11 cellular contexts compared by ENCODE assay signal in genomic region chr16:3461120-3461519, GRCh38. TPM values are rescaled to one million over a fixed set of nuclear protein-coding genes. Genes with fewer than 3 reads are reported as not detected.
DNase-seq lines count a peak whose midpoint lies in the region; ATAC-seq and TF ChIP-seq lines count a peak whose summit lies in the region.
"Had no signal": no experiment of that assay in that cellular context is flagged by ENCODE, and none has a peak within 500 bp of the region (broad histone marks: within the 10 kb centered on the region; RNA-seq: fewer than 3 reads in every experiment).

No MANE protein-coding gene starts in this region.

- H3K36me3 ChIP-seq in duodenal mucosa (ENCODE audit: control insufficient read depth in 1 of 2, insufficient read depth in 2 of 2, low read length in 2 of 2), result peaks cover 0 to 10% of the 10 kb centered on the region in 2 donors

- H3K4me3 ChIP-seq in duodenal mucosa (ENCODE audit: low read depth in 1 of 2, low read length in 2 of 2), result peak overlapping the region; percentile 9 to 23
- H3K4me3 ChIP-seq: psoas muscle had no signal

- CTCF ChIA-PET in activated naive CD4-positive, alpha-beta T cell treated with anti-CD3 and anti-CD28 coated beads for 36 hours (lab: Charles Lee), result interaction anchor here (1.5 to 1.8 kb wide), 2 partner anchors 64 to 332 kb away, joined by 3 to 4 read pairs; no protein-coding TSS in a partner anchor
- CTCF ChIA-PET in T-cell (lab: Charles Lee), result interaction anchor here in 1 of 2 donors (0.9 kb wide), 1 partner anchor 429 kb away, joined by 3 read pairs; no protein-coding TSS in a partner anchor

- peaks cover 39 to 41% of the 10 kb centered on the region in 2 donors for H3K4me1 ChIP-seq in duodenal mucosa (ENCODE audit: control insufficient read depth in 1 of 2, insufficient read depth in 2 of 2, low read length in 2 of 2)

- no peak for ATAC-seq in activated naive CD4-positive, alpha-beta T cell treated with anti-CD3 and anti-CD28 coated beads, Interleukin-2, amount 50 U/mL, for 72 hours
- ATAC-seq in T-cell (replicated peaks in 1 of 4) (peak in 1 of 4 experiments; percentile 34), GM21619 (IDR thresholded peaks at IDR 0.05; ENCODE audit: unreplicated experiment) (no peak)
- ATAC-seq: psoas muscle had no signal

- no peaks in the 10 kb centered on the region for H3K9me3 Mint-ChIP-seq in activated naive CD4-positive, alpha-beta T cell treated with anti-CD3 and anti-CD28 coated beads for 36 hours
- no peaks in the 10 kb centered on the region for H3K9me3 Mint-ChIP-seq in activated naive CD4-positive, alpha-beta T cell treated with anti-CD3 and anti-CD28 coated beads, Interleukin-2, amount 50 U/mL, for 72 hours
- H3K9me3 Mint-ChIP-seq in T-cell, result no peaks in the 10 kb centered on the region
- H3K9me3 Mint-ChIP-seq in osteocyte (ENCODE audit: unreplicated experiment), result no peaks in the 10 kb centered on the region

- DNase-seq in activated naive CD4-positive, alpha-beta T cell treated with anti-CD3 and anti-CD28 coated beads for 36 hours, result peak; percentile 67
- no peak for DNase-seq in activated naive CD4-positive, alpha-beta T cell treated with anti-CD3 and anti-CD28 coated beads, Interleukin-2, amount 50 U/mL, for 72 hours (ENCODE audit: low spot score in 2 of 2)
- DNase-seq in T-cell (peak; percentile 26 to 76 (median 62)), osteocyte (ENCODE audit: extremely low spot score, unreplicated experiment) (no peak), NCI-H748 (lab: John Stamatoyannopoulos, UW; ENCODE audit: unreplicated experiment) (no peak)
- peak; percentile 28 to 47 for DNase-seq in stimulated activated CD8-positive, alpha-beta memory T cell treated with anti-CD3 and anti-CD28 coated beads, Interleukin-7, amount 100 ng/mL, for 4 hours (ENCODE audit: low read depth in 2 of 2)
- DNase-seq: NCI-H187, psoas muscle had no signal

- POLR2A ChIA-PET in T-cell (lab: Charles Lee), result no interaction called here

- H3K9me3 ChIP-seq in duodenal mucosa (ENCODE audit: control insufficient read depth in 1 of 2, low read length in 2 of 2), result no peaks in the 10 kb centered on the region
- H3K9me3 ChIP-seq: psoas muscle had no signal

- H3K36me3 Mint-ChIP-seq in activated naive CD4-positive, alpha-beta T cell treated with anti-CD3 and anti-CD28 coated beads for 36 hours (ENCODE audit: low read depth), result peaks cover 5% of the 10 kb centered on the region
- H3K36me3 Mint-ChIP-seq in activated naive CD4-positive, alpha-beta T cell treated with anti-CD3 and anti-CD28 coated beads, Interleukin-2, amount 50 U/mL, for 72 hours, result peaks cover 4 to 6% of the 10 kb centered on the region in 2 donors
- H3K36me3 Mint-ChIP-seq in T-cell (no peaks in the 10 kb centered on the region), osteocyte (ENCODE audit: unreplicated experiment) (no peaks in the 10 kb centered on the region)

- intact Hi-C loops in activated naive CD4-positive, alpha-beta T cell treated with anti-CD3 and anti-CD28 coated beads for 36 hours (cut with micrococcal nuclease), result no loop called here

- H3K27me3 ChIP-seq in duodenal mucosa (ENCODE audit: control insufficient read depth in 1 of 2, insufficient read depth in 2 of 2, low read length in 2 of 2), result no peaks in the 10 kb centered on the region

- H3K4me3 Mint-ChIP-seq in activated naive CD4-positive, alpha-beta T cell treated with anti-CD3 and anti-CD28 coated beads for 36 hours, result peak overlapping the region; percentile 1
- H3K4me3 Mint-ChIP-seq in T-cell, result peak overlapping the region in 2 of 3 donors; percentile 3 to 91
- no peak overlapping the region for H3K4me3 Mint-ChIP-seq in osteocyte (ENCODE audit: unreplicated experiment)

- peaks cover 61% of the 10 kb centered on the region for H3K4me1 Mint-ChIP-seq in activated naive CD4-positive, alpha-beta T cell treated with anti-CD3 and anti-CD28 coated beads for 36 hours (ENCODE audit: low read depth)
- H3K4me1 Mint-ChIP-seq in T-cell (peaks cover 56 to 72% (median 71%) of the 10 kb centered on the region in 3 donors), osteocyte (ENCODE audit: unreplicated experiment) (peaks cover 58% of the 10 kb centered on the region)

- no peak overlapping the region for H3K9ac ChIP-seq in duodenal mucosa (ENCODE audit: low read depth in 1 of 2, low read length in 2 of 2)

- H3K27ac Mint-ChIP-seq in activated naive CD4-positive, alpha-beta T cell treated with anti-CD3 and anti-CD28 coated beads for 36 hours, result peak overlapping the region; percentile 54
- H3K27ac Mint-ChIP-seq in activated naive CD4-positive, alpha-beta T cell treated with anti-CD3 and anti-CD28 coated beads, Interleukin-2, amount 50 U/mL, for 72 hours, result peak overlapping the region in 1 of 2 donors; percentile 36
- peak overlapping the region; percentile 50 to 79 for H3K27ac Mint-ChIP-seq in T-cell
- H3K27ac Mint-ChIP-seq in osteocyte (ENCODE audit: unreplicated experiment), result no peak overlapping the region

- no peak overlapping the region for H3K27ac ChIP-seq in duodenal mucosa (ENCODE audit: low read depth, low read length)

- H3K27me3 Mint-ChIP-seq in activated naive CD4-positive, alpha-beta T cell treated with anti-CD3 and anti-CD28 coated beads for 36 hours (ENCODE audit: low read depth), result no peaks in the 10 kb centered on the region
- H3K27me3 Mint-ChIP-seq in T-cell, result no peaks in the 10 kb centered on the region
- no peaks in the 10 kb centered on the region for H3K27me3 Mint-ChIP-seq in osteocyte (ENCODE audit: unreplicated experiment)

- no peak for TF ChIP-seq CTCF in osteocyte (IDR thresholded peaks at IDR 0.05)

RNA-seq across cellular contexts. Expression of gene NAA60, which starts 17.6 kb away (rescaled TPM):
- 10 to 100 TPM; 20.0 to 27.1 TPM for total RNA-seq in activated naive CD4-positive, alpha-beta T cell treated with anti-CD3 and anti-CD28 coated beads for 36 hours
- 10 to 100 TPM; 29.2 to 40.1 TPM for total RNA-seq in activated naive CD4-positive, alpha-beta T cell treated with anti-CD3 and anti-CD28 coated beads, Interleukin-2, amount 50 U/mL, for 72 hours
- 10 to 100 TPM; 40.9 to 67.6 (median 55.6) TPM for total RNA-seq in T-cell
- total RNA-seq in osteocyte, result 53.9 and 55.0 TPM in 2 replicates

RNA-seq across cellular contexts. Expression of gene ZNF597, which starts 17.8 kb away (rescaled TPM):
- 1 to 10 TPM; 1.1 TPM for total RNA-seq in activated naive CD4-positive, alpha-beta T cell treated with anti-CD3 and anti-CD28 coated beads for 36 hours
- total RNA-seq in activated naive CD4-positive, alpha-beta T cell treated with anti-CD3 and anti-CD28 coated beads, Interleukin-2, amount 50 U/mL, for 72 hours, result 1 to 10 TPM; 2.0 to 3.1 TPM
- 1 to 10 TPM; 2.2 to 4.8 (median 4.3) TPM for total RNA-seq in T-cell
- total RNA-seq in osteocyte, result 2.3 TPM in 2 replicates

RNA-seq across cellular contexts. Expression of gene C16orf90, which starts 34.2 kb away (rescaled TPM):
- not detected for total RNA-seq in activated naive CD4-positive, alpha-beta T cell treated with anti-CD3 and anti-CD28 coated beads for 36 hours
- under 1 TPM in 1 of 2 donors, not detected in 1; 0.25 TPM for total RNA-seq in activated naive CD4-positive, alpha-beta T cell treated with anti-CD3 and anti-CD28 coated beads, Interleukin-2, amount 50 U/mL, for 72 hours
- total RNA-seq in T-cell (not detected), osteocyte (not detected in 2 replicates)
- total RNA-seq: endothelial cell of umbilical vein, psoas muscle had no signal

RNA-seq across cellular contexts. Expression of gene CLUAP1, which starts 39.7 kb away (rescaled TPM):
- 10 to 100 TPM; 12.1 to 13.9 TPM for total RNA-seq in activated naive CD4-positive, alpha-beta T cell treated with anti-CD3 and anti-CD28 coated beads for 36 hours
- 10 to 100 TPM; 15.5 to 20.0 TPM for total RNA-seq in activated naive CD4-positive, alpha-beta T cell treated with anti-CD3 and anti-CD28 coated beads, Interleukin-2, amount 50 U/mL, for 72 hours
- 10 to 100 TPM; 22.5 to 36.2 (median 32.6) TPM for total RNA-seq in T-cell
- 28.7 and 28.9 TPM in 2 replicates for total RNA-seq in osteocyte

Comparison
In these comparisons a context has a peak if more than half of its experiments do, and no peak if none do; other contexts are left out.
1. DNase-seq: peak in activated naive CD4-positive, alpha-beta T cell treated with anti-CD3 and anti-CD28 coated beads for 36 hours (single experiment), T-cell (34 of 34) and stimulated activated CD8-positive, alpha-beta memory T cell treated with anti-CD3 and anti-CD28 coated beads, Interleukin-7, amount 100 ng/mL, for 4 hours (2 of 2); none in activated naive CD4-positive, alpha-beta T cell treated with anti-CD3 and anti-CD28 coated beads, Interleukin-2, amount 50 U/mL, for 72 hours (0 of 2), osteocyte (single experiment) and NCI-H748 (single experiment).